Comparison of ENCODE assay signal across 1 cellular context in genomic region chr20:396252-396618, GRCh38.
TF ChIP-seq lines count a peak whose summit lies in the region.

No MANE protein-coding gene starts in this region.

TF ChIP-seq in HepG2, 621 proteins besides CTCF, POLR2A, EP300 and RAD21 (continued from another document and continues in another):
- TF ChIP-seq KLF12 (CRISPR knock-in tag; IDR thresholded peaks at IDR 0.05; ENCODE audit: borderline replicate concordance) (0 out of 2 replicates have a peak, but pooled peaks have one; percentile 6), SRY (CRISPR knock-in tag; IDR thresholded peaks at IDR 0.05) (no peak; the same call in 1 of the 2 replicates), SP140L (CRISPR knock-in tag; IDR thresholded peaks at IDR 0.05; ENCODE audit: borderline replicate concordance) (no peak), ZNF570 (CRISPR knock-in tag; IDR thresholded peaks at IDR 0.05; ENCODE audit: borderline replicate concordance) (no peak), CERS6 (CRISPR knock-in tag; IDR thresholded peaks at IDR 0.05) (0 out of 2 replicates have a peak, but pooled peaks have one; percentile 28), HDAC1 (CRISPR knock-in tag; IDR thresholded peaks at IDR 0.05) (no peak), ZNF503 (CRISPR knock-in tag; IDR thresholded peaks at IDR 0.05) (no peak), ARNT (IDR thresholded peaks at IDR 0.05) (no peak), BRF2 (CRISPR knock-in tag; IDR thresholded peaks at IDR 0.05) (no peak), ZNF652 (CRISPR knock-in tag; IDR thresholded peaks at IDR 0.05; ENCODE audit: borderline replicate concordance, low read depth) (no peak), KLF15 (CRISPR knock-in tag; IDR thresholded peaks at IDR 0.05; ENCODE audit: borderline replicate concordance) (no peak), GABPA (IDR thresholded peaks at IDR 0.05; ENCODE audit: low read depth, low read length) (no peak), GABPA (CRISPR knock-in tag; IDR thresholded peaks at IDR 0.05; ENCODE audit: low read depth) (no peak), ELK4 (CRISPR knock-in tag; IDR thresholded peaks at IDR 0.05; ENCODE audit: borderline replicate concordance) (no peak), KMT2A (CRISPR knock-in tag; IDR thresholded peaks at IDR 0.05) (no peak), ZNF407 (CRISPR knock-in tag; IDR thresholded peaks at IDR 0.05; ENCODE audit: not compliant biosample characterization) (no peak), EZH2 (conservative IDR thresholded peaks at IDR 0.05; ENCODE audit: low read depth, low read length) (no peak), NKX3-1 (CRISPR knock-in tag; IDR thresholded peaks at IDR 0.05) (no peak), ZBTB44 (CRISPR knock-in tag; IDR thresholded peaks at IDR 0.05) (no peak), ZNF598 (CRISPR knock-in tag; IDR thresholded peaks at IDR 0.05; ENCODE audit: borderline replicate concordance) (peak; percentile 56; the same call in 1 of the 2 replicates), DZIP1 (CRISPR knock-in tag; IDR thresholded peaks at IDR 0.05) (0 out of 2 replicates have a peak, but pooled peaks have one; percentile 14), ZNF510 (CRISPR knock-in tag; IDR thresholded peaks at IDR 0.05; ENCODE audit: low read depth) (0 out of 2 replicates have a peak, but pooled peaks have one; percentile 34), CEBPG (CRISPR knock-in tag; IDR thresholded peaks at IDR 0.05) (no peak), HNRNPK (IDR thresholded peaks at IDR 0.05; ENCODE audit: low read depth, low read length, poor library complexity, severe bottlenecking) (no peak), UBTF (CRISPR knock-in tag; IDR thresholded peaks at IDR 0.05) (no peak), ZMYM2 (CRISPR knock-in tag; IDR thresholded peaks at IDR 0.05) (no peak), SALL1 (CRISPR knock-in tag; IDR thresholded peaks at IDR 0.05) (no peak), MEIS2 (CRISPR knock-in tag; IDR thresholded peaks at IDR 0.05) (no peak), ZNF143 (CRISPR knock-in tag; IDR thresholded peaks at IDR 0.05) (peak; percentile 3; the same call in 1 of the 2 replicates), ZNF770 (CRISPR knock-in tag; IDR thresholded peaks at IDR 0.05) (no peak), ZNF17 (CRISPR knock-in tag; IDR thresholded peaks at IDR 0.05) (no peak), CREB3 (CRISPR knock-in tag; IDR thresholded peaks at IDR 0.05) (no peak), ZFP36L2 (CRISPR knock-in tag; IDR thresholded peaks at IDR 0.05) (no peak), CHD4 (IDR thresholded peaks at IDR 0.05; ENCODE audit: borderline replicate concordance, low read length) (no peak)
